Comparison of ENCODE assay signal across 1 cellular context in the genomic region with DNA sequence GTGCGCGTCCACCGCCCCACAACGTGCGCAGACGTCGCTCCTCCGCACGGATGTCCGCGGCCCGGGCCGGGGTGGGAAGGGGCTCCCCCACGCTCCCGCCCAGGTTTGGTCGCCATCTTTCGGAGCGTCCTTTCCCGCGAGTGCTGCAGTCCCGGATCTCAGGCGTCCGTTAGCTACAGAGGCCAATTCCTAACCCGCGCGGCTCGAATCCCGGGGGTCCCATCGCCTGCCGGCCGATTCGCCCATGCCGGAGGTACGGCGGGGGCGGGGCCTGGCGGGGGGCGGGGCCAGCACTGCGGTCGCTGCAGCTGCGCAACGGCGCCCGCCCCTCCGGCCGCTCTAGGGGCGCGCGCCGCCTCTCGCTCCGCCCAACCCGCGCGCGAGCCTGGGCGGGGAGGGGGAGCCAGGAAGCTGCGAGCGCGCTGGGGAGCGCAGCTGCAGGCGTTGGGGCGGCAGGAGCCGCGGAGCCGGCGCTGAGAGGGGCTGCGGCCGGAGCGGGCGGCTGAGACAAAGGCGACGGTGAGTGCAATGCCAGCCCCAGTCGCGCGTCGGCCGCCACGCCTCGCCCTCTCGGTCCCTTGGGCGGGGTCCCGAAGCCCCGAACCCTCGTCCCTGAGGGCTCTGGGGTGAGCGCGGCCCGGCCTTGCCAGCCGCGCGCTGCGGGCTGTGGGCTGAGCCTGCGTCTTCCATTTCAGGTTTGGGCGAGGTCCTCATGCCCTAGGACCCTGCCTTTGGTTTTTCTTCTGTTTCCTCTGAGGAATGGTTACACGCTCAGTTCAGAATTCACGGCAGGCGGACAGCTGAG.
A peak's percentile ranks its signal among the peaks of the same experiment; 100 is the strongest.
TF ChIP-seq lines count a peak whose summit lies in the region.

A gene with protein sequence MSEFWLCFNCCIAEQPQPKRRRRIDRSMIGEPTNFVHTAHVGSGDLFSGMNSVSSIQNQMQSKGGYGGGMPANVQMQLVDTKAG (plus strand): TSS at position 406 of the 805 bp plus-strand sequence. CDS start 95,441 bp downstream, outside the sequence.

TF ChIP-seq in HepG2, 621 proteins besides CTCF, POLR2A, EP300 and RAD21 (continued from another document):
- TF ChIP-seq, protein P1, sequence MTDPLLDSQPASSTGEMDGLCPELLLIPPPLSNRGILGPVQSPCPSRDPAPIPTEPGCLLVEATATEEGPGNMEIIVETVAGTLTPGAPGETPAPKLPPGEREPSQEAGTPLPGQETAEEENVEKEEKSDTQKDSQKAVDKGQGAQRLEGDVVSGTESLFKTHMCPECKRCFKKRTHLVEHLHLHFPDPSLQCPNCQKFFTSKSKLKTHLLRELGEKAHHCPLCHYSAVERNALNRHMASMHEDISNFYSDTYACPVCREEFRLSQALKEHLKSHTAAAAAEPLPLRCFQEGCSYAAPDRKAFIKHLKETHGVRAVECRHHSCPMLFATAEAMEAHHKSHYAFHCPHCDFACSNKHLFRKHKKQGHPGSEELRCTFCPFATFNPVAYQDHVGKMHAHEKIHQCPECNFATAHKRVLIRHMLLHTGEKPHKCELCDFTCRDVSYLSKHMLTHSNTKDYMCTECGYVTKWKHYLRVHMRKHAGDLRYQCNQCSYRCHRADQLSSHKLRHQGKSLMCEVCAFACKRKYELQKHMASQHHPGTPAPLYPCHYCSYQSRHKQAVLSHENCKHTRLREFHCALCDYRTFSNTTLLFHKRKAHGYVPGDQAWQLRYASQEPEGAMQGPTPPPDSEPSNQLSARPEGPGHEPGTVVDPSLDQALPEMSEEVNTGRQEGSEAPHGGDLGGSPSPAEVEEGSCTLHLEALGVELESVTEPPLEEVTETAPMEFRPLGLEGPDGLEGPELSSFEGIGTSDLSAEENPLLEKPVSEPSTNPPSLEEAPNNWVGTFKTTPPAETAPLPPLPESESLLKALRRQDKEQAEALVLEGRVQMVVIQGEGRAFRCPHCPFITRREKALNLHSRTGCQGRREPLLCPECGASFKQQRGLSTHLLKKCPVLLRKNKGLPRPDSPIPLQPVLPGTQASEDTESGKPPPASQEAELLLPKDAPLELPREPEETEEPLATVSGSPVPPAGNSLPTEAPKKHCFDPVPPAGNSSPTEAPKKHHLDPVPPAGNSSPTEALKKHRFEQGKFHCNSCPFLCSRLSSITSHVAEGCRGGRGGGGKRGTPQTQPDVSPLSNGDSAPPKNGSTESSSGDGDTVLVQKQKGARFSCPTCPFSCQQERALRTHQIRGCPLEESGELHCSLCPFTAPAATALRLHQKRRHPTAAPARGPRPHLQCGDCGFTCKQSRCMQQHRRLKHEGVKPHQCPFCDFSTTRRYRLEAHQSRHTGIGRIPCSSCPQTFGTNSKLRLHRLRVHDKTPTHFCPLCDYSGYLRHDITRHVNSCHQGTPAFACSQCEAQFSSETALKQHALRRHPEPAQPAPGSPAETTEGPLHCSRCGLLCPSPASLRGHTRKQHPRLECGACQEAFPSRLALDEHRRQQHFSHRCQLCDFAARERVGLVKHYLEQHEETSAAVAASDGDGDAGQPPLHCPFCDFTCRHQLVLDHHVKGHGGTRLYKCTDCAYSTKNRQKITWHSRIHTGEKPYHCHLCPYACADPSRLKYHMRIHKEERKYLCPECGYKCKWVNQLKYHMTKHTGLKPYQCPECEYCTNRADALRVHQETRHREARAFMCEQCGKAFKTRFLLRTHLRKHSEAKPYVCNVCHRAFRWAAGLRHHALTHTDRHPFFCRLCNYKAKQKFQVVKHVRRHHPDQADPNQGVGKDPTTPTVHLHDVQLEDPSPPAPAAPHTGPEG (CRISPR knock-in tag; IDR thresholded peaks at IDR 0.05) = 0 out of 2 replicates have a peak, but pooled peaks have one; percentile 3
- TF ChIP-seq, protein P2, sequence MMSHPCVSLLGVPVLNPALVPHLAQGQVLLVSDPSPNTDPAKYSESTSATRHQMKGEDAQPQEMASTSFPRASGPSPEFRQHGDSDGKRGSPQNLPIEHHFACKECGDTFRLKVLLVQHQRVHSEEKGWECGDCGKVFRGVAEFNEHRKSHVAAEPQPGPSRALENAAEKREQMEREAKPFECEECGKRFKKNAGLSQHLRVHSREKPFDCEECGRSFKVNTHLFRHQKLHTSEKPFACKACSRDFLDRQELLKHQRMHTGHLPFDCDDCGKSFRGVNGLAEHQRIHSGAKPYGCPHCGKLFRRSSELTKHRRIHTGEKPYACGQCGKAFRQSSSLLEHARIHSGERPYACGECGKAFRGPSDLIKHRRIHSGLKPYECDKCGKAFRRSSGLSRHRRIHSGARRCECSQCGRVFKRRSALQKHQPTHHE (CRISPR knock-in tag; IDR thresholded peaks at IDR 0.05; ENCODE audit: borderline replicate concordance) = peak; percentile 60; the same call in 1 of the 2 replicates
- TF ChIP-seq, protein P3, sequence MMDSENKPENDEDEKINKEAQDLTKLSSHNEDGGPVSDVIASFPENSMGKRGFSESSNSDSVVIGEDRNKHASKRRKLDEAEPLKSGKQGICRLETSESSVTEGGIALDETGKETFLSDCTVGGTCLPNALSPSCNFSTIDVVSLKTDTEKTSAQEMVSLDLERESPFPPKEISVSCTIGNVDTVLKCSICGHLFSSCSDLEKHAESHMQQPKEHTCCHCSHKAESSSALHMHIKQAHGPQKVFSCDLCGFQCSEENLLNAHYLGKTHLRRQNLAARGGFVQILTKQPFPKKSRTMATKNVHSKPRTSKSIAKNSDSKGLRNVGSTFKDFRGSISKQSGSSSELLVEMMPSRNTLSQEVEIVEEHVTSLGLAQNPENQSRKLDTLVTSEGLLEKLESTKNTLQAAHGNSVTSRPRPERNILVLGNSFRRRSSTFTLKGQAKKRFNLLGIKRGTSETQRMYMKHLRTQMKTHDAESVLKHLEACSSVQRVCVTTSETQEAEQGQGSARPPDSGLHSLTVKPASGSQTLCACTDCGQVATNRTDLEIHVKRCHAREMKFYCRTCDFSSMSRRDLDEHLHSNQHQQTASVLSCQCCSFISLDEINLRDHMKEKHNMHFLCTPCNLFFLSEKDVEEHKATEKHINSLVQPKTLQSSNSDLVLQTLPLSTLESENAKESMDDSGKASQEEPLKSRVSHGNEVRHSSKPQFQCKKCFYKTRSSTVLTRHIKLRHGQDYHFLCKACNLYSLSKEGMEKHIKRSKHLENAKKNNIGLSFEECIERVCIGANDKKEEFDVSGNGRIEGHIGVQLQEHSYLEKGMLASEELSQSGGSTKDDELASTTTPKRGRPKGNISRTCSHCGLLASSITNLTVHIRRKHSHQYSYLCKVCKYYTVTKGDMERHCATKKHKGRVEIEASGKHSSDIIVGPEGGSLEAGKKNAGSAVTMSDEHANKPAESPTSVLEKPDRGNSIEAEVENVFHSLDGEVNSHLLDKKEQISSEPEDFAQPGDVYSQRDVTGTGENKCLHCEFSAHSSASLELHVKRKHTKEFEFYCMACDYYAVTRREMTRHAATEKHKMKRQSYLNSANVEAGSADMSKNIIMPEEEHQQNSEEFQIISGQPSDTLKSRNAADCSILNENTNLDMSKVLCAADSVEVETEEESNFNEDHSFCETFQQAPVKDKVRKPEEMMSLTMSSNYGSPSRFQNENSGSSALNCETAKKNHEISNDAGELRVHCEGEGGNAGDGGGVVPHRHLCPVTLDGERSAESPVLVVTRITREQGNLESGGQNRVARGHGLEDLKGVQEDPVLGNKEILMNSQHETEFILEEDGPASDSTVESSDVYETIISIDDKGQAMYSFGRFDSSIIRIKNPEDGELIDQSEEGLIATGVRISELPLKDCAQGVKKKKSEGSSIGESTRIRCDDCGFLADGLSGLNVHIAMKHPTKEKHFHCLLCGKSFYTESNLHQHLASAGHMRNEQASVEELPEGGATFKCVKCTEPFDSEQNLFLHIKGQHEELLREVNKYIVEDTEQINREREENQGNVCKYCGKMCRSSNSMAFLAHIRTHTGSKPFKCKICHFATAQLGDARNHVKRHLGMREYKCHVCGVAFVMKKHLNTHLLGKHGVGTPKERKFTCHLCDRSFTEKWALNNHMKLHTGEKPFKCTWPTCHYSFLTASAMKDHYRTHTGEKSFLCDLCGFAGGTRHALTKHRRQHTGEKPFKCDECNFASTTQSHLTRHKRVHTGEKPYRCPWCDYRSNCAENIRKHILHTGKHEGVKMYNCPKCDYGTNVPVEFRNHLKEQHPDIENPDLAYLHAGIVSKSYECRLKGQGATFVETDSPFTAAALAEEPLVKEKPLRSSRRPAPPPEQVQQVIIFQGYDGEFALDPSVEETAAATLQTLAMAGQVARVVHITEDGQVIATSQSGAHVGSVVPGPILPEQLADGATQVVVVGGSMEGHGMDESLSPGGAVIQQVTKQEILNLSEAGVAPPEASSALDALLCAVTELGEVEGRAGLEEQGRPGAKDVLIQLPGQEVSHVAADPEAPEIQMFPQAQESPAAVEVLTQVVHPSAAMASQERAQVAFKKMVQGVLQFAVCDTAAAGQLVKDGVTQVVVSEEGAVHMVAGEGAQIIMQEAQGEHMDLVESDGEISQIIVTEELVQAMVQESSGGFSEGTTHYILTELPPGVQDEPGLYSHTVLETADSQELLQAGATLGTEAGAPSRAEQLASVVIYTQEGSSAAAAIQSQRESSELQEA (CRISPR knock-in tag; IDR thresholded peaks at IDR 0.05; ENCODE audit: not compliant biosample characterization) = peak; percentile 84
- TF ChIP-seq, protein P4, sequence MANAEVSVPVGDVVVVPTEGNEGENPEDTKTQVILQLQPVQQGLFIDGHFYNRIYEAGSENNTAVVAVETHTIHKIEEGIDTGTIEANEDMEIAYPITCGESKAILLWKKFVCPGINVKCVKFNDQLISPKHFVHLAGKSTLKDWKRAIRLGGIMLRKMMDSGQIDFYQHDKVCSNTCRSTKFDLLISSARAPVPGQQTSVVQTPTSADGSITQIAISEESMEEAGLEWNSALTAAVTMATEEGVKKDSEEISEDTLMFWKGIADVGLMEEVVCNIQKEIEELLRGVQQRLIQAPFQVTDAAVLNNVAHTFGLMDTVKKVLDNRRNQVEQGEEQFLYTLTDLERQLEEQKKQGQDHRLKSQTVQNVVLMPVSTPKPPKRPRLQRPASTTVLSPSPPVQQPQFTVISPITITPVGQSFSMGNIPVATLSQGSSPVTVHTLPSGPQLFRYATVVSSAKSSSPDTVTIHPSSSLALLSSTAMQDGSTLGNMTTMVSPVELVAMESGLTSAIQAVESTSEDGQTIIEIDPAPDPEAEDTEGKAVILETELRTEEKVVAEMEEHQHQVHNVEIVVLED (CRISPR knock-in tag; IDR thresholded peaks at IDR 0.05; ENCODE audit: borderline replicate concordance) = 0 out of 2 replicates have a peak, but pooled peaks have one; percentile 27
- peak; percentile 72; the same call in 1 of the 2 replicates for TF ChIP-seq ZNF709 (CRISPR knock-in tag; IDR thresholded peaks at IDR 0.05)
- peak; percentile 57 for TF ChIP-seq POGZ (CRISPR knock-in tag; IDR thresholded peaks at IDR 0.05)
- TF ChIP-seq KDM2A (CRISPR knock-in tag; IDR thresholded peaks at IDR 0.05; ENCODE audit: borderline replicate concordance, low read depth) = peak; percentile 31; the same call in 1 of the 2 replicates
- peak; percentile 2 for TF ChIP-seq HNRNPK (IDR thresholded peaks at IDR 0.05; ENCODE audit: low read depth, low read length, poor library complexity, severe bottlenecking)
- TF ChIP-seq, protein P5, sequence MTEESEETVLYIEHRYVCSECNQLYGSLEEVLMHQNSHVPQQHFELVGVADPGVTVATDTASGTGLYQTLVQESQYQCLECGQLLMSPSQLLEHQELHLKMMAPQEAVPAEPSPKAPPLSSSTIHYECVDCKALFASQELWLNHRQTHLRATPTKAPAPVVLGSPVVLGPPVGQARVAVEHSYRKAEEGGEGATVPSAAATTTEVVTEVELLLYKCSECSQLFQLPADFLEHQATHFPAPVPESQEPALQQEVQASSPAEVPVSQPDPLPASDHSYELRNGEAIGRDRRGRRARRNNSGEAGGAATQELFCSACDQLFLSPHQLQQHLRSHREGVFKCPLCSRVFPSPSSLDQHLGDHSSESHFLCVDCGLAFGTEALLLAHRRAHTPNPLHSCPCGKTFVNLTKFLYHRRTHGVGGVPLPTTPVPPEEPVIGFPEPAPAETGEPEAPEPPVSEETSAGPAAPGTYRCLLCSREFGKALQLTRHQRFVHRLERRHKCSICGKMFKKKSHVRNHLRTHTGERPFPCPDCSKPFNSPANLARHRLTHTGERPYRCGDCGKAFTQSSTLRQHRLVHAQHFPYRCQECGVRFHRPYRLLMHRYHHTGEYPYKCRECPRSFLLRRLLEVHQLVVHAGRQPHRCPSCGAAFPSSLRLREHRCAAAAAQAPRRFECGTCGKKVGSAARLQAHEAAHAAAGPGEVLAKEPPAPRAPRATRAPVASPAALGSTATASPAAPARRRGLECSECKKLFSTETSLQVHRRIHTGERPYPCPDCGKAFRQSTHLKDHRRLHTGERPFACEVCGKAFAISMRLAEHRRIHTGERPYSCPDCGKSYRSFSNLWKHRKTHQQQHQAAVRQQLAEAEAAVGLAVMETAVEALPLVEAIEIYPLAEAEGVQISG (CRISPR knock-in tag; IDR thresholded peaks at IDR 0.05) = peak; percentile 42; the same call in 1 of the 2 replicates
- TF ChIP-seq, protein P6, sequence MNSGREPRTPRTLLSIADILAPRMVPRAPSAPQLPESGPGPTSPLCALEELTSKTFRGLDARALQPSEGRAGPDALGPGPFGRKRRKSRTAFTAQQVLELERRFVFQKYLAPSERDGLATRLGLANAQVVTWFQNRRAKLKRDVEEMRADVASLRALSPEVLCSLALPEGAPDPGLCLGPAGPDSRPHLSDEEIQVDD (CRISPR knock-in tag; IDR thresholded peaks at IDR 0.05; ENCODE audit: borderline replicate concordance) = no peak; the same call in 1 of the 2 replicates
- TF ChIP-seq, protein P7, sequence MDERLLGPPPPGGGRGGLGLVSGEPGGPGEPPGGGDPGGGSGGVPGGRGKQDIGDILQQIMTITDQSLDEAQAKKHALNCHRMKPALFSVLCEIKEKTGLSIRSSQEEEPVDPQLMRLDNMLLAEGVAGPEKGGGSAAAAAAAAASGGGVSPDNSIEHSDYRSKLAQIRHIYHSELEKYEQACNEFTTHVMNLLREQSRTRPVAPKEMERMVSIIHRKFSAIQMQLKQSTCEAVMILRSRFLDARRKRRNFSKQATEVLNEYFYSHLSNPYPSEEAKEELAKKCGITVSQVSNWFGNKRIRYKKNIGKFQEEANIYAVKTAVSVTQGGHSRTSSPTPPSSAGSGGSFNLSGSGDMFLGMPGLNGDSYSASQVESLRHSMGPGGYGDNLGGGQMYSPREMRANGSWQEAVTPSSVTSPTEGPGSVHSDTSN (CRISPR knock-in tag; IDR thresholded peaks at IDR 0.05) = no peak
- TF ChIP-seq ZSCAN20 (CRISPR knock-in tag; IDR thresholded peaks at IDR 0.05; ENCODE audit: borderline replicate concordance) = peak; percentile 77; the same call in 1 of the 2 replicates
- 0 out of 2 replicates have a peak, but pooled peaks have one; percentile 29 for TF ChIP-seq ZMAT3 (CRISPR knock-in tag; conservative IDR thresholded peaks at IDR 0.05)
